ENCODE assay signal across 28 cellular contexts in the genomic region with DNA sequence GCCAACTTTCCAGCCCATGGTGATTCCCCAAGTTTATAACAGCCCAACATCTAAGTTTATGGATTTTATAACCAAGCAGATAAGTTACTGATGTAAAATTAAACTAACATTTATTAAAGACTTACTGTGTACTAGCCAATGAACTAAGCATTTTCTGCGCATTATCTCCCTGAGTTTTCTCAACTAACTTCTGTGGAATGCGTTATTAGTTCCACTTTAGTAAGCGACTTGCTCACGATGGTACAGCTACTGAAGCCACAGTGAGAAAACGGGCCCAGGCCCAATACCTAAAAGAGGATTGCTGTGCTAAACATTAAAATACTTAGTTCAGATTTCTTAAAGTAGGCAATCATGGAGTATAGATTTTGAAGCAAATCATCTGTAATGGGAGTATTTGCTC.
"Had no signal": no experiment of that assay in that cellular context is flagged by ENCODE, and none has a peak within 500 bp of the region (broad histone marks: within the 10 kb centered on the region; RNA-seq: fewer than 3 reads in every experiment).

No MANE protein-coding gene starts in this region.

- H3K79me2 ChIP-seq: hepatocyte had no signal

- H3K4me2 ChIP-seq: hepatocyte, neural progenitor cell had no signal

- H3K36me3 ChIP-seq: cardiac muscle cell, neural progenitor cell, prostate gland, tibial artery, WERI-Rb-1 had no signal

- FAIRE-seq: endometrium, TTC549 had no signal

- H3K27ac ChIP-seq: cardiac muscle cell, hepatocyte, neural progenitor cell, prostate gland, SK-N-MC, tibial artery, WERI-Rb-1 had no signal

- H2AFZ ChIP-seq: hepatocyte, neural progenitor cell had no signal

- H3K36me3 Mint-ChIP-seq: activated naive CD8-positive, alpha-beta T cell treated with anti-CD3 and anti-CD28 coated beads for 36 hours; immature natural killer cell; naive B cell; neural progenitor cell had no signal

- DNase-seq: activated CD4-positive, alpha-beta T cell treated with anti-CD3 and anti-CD28 coated beads, Interleukin-2, amount 50 U/mL, for 1 hour; activated CD4-positive, CD25-positive, alpha-beta regulatory T cell treated with anti-CD3 and anti-CD28 coated beads, Interleukin-2, amount 50 U/mL, for 72 hours; activated naive CD4-positive, alpha-beta T cell; activated naive CD8-positive, alpha-beta T cell treated with anti-CD3 and anti-CD28 coated beads for 36 hours; activated T-cell treated with anti-CD3 and anti-CD28 coated beads, Interleukin-2, amount 50 U/mL, for 24 hours; effector CD4-positive, alpha-beta T cell; erythroblast; immature natural killer cell; left ventricle myocardium superior; mammary epithelial cell; mucosa of descending colon; naive B cell; right cardiac atrium; stimulated activated CD4-positive, alpha-beta T cell treated with anti-CD3 and anti-CD28 coated beads, Interleukin-12 subunit alpha, Interleukin-12 subunit beta, amount 100 ng/mL, for 4 hours; stimulated activated CD4-positive, alpha-beta T cell treated with anti-CD3 and anti-CD28 coated beads, Interleukin-4, amount 100 ng/mL, for 4 hours; tibial artery; WERI-Rb-1 had no signal

- H3K4me3 Mint-ChIP-seq: activated naive CD8-positive, alpha-beta T cell treated with anti-CD3 and anti-CD28 coated beads for 36 hours; activated T-cell treated with anti-CD3 and anti-CD28 coated beads, Interleukin-2, amount 50 U/mL, for 24 hours; activated T-helper 17 cell treated with anti-CD3 and anti-CD28 coated beads, Interleukin-2, amount 50 U/mL, for 72 hours; dendritic cell treated with granulocyte-macrophage colony-stimulating factor and Interleukin-4, amounts not matched to agents 40 ng/mL and 50 ng/mL, for 4 days; immature natural killer cell; neural progenitor cell; stimulated activated naive CD8-positive, alpha-beta T cell treated with anti-CD3 and anti-CD28 coated beads, Interleukin-15, Interleukin-2, amounts not matched to agents 100 ng/mL and 50 ng/mL, for 24 hours; T-helper 2 cell treated with Interferon-gamma antibody and Interleukin-4, amounts not matched to agents 5 μg/mL and 100 μg/mL, for 36 hours had no signal

- H3K9ac ChIP-seq: neural progenitor cell had no signal

- H3K27me3 Mint-ChIP-seq: activated naive CD8-positive, alpha-beta T cell treated with anti-CD3 and anti-CD28 coated beads for 36 hours; dendritic cell treated with granulocyte-macrophage colony-stimulating factor and Interleukin-4, amounts not matched to agents 40 ng/mL and 50 ng/mL, for 4 days had no signal

- H3K4me3 ChIP-seq: cardiac muscle cell, hepatocyte, mucosa of descending colon, neural progenitor cell, prostate gland, SK-N-MC, tibial artery had no signal

- H3K4me1 ChIP-seq: neural progenitor cell, prostate gland had no signal

- H3K27me3 ChIP-seq: cardiac muscle cell, hepatocyte, neural progenitor cell had no signal

- H3K9me3 ChIP-seq: mucosa of descending colon, prostate gland, tibial artery had no signal

- H3K9me3 Mint-ChIP-seq: activated naive CD8-positive, alpha-beta T cell treated with anti-CD3 and anti-CD28 coated beads for 36 hours; activated T-cell treated with anti-CD3 and anti-CD28 coated beads, Interleukin-2, amount 50 U/mL, for 24 hours; activated T-helper 17 cell treated with anti-CD3 and anti-CD28 coated beads, Interleukin-2, amount 50 U/mL, for 72 hours; dendritic cell treated with granulocyte-macrophage colony-stimulating factor and Interleukin-4, amounts not matched to agents 40 ng/mL and 50 ng/mL, for 4 days; immature natural killer cell; stimulated activated naive CD8-positive, alpha-beta T cell treated with anti-CD3 and anti-CD28 coated beads, Interleukin-15, Interleukin-2, amounts not matched to agents 100 ng/mL and 50 ng/mL, for 24 hours; T-helper 2 cell treated with Interferon-gamma antibody and Interleukin-4, amounts not matched to agents 5 μg/mL and 100 μg/mL, for 36 hours had no signal

- H3K27ac Mint-ChIP-seq: activated naive CD8-positive, alpha-beta T cell treated with anti-CD3 and anti-CD28 coated beads for 36 hours; activated T-cell treated with anti-CD3 and anti-CD28 coated beads, Interleukin-2, amount 50 U/mL, for 24 hours; activated T-helper 17 cell treated with anti-CD3 and anti-CD28 coated beads, Interleukin-2, amount 50 U/mL, for 72 hours; dendritic cell treated with granulocyte-macrophage colony-stimulating factor and Interleukin-4, amounts not matched to agents 40 ng/mL and 50 ng/mL, for 4 days; immature natural killer cell; neural progenitor cell; stimulated activated naive CD8-positive, alpha-beta T cell treated with anti-CD3 and anti-CD28 coated beads, Interleukin-15, Interleukin-2, amounts not matched to agents 100 ng/mL and 50 ng/mL, for 24 hours; T-helper 2 cell treated with Interferon-gamma antibody and Interleukin-4, amounts not matched to agents 5 μg/mL and 100 μg/mL, for 36 hours had no signal

- ATAC-seq: activated T-helper 17 cell treated with anti-CD3 and anti-CD28 coated beads, Interleukin-2, amount 50 U/mL, for 72 hours; left ventricle myocardium superior; mucosa of descending colon; right cardiac atrium had no signal

- H3K4me1 Mint-ChIP-seq: activated naive CD8-positive, alpha-beta T cell treated with anti-CD3 and anti-CD28 coated beads for 36 hours; activated T-helper 17 cell treated with anti-CD3 and anti-CD28 coated beads, Interleukin-2, amount 50 U/mL, for 72 hours; immature natural killer cell had no signal
